ENCODE assay signal across 1 cellular context in the genomic region with DNA sequence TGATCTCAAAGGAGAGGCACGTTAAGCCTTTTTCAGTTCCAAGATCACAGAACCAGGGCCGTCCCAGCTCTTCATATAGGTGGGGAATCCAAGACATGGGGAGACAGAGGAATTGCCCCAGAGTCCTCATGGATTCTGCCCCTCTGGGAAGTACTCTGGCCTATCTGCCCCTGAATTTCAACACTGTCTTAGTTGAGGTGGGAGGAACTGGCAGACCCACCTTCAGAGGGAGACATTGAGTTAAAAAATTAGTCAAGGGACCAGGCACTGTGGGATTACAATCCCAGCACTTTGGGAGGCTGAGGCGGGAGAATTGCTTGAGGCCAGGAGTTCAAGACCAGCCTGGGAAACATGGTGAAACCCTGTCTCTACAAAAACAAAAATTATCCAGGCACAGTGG.
TF ChIP-seq lines count a peak whose summit lies in the region.

No MANE protein-coding gene starts in this region.

TF ChIP-seq in H1, 55 proteins besides CTCF, POLR2A, EP300 and RAD21:
- TF ChIP-seq, protein P1, sequence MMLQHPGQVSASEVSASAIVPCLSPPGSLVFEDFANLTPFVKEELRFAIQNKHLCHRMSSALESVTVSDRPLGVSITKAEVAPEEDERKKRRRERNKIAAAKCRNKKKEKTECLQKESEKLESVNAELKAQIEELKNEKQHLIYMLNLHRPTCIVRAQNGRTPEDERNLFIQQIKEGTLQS (IDR thresholded peaks at IDR 0.05; ENCODE audit: insufficient read depth, low read depth, low read length), result no peak
- TF ChIP-seq RFX5 (IDR thresholded peaks at IDR 0.05; ENCODE audit: borderline replicate concordance, low read depth, low read length) (no peak), CHD7 (IDR thresholded peaks at IDR 0.05; ENCODE audit: insufficient replicate concordance, low read length) (no peak), FOSL1 (IDR thresholded peaks at IDR 0.05; ENCODE audit: insufficient read depth, low read depth, low read length) (no peak), GTF2F1 (IDR thresholded peaks at IDR 0.05; ENCODE audit: borderline replicate concordance, low read depth, low read length) (no peak), TCF12 (IDR thresholded peaks at IDR 0.05; ENCODE audit: low read depth, low read length) (no peak), KDM5A (IDR thresholded peaks at IDR 0.05; ENCODE audit: low read length) (no peak), SIX5 (IDR thresholded peaks at IDR 0.05; ENCODE audit: low read depth, low read length) (no peak), TAF1 (IDR thresholded peaks at IDR 0.05; ENCODE audit: low read depth, low read length) (no peak), BCL11A (IDR thresholded peaks at IDR 0.05; ENCODE audit: low read depth in 2 of 2, low read length in 2 of 2) (no peak), YY1 (IDR thresholded peaks at IDR 0.05; ENCODE audit: low read depth, low read length) (no peak), JUND (IDR thresholded peaks at IDR 0.05; ENCODE audit: low read length) (no peak), SAP30 (IDR thresholded peaks at IDR 0.05; ENCODE audit: insufficient read depth, insufficient replicate concordance, low read length) (no peak), KDM4A (IDR thresholded peaks at IDR 0.05; ENCODE audit: low read depth, low read length, severe bottlenecking) (no peak), TBP (IDR thresholded peaks at IDR 0.05; ENCODE audit: low read depth, low read length) (no peak), RXRA (IDR thresholded peaks at IDR 0.05; ENCODE audit: insufficient read depth, low read depth, low read length) (no peak)
- TF ChIP-seq, protein P2, sequence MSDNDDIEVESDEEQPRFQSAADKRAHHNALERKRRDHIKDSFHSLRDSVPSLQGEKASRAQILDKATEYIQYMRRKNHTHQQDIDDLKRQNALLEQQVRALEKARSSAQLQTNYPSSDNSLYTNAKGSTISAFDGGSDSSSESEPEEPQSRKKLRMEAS (IDR thresholded peaks at IDR 0.05), result no peak
